In genomic region chr5:104472811-104473210, GRCh38 we compare ENCODE assay signal across 24 cellular contexts.
DNase-seq lines count a peak whose midpoint lies in the region.
"Had no signal": no experiment of that assay in that cellular context is flagged by ENCODE, and none has a peak within 500 bp of the region (broad histone marks: within the 10 kb centered on the region; RNA-seq: fewer than 3 reads in every experiment).

No MANE protein-coding gene starts in this region.

- DNase-seq in NCI-H82 (lab: John Stamatoyannopoulos, UW), result peak; percentile 65
- peak; percentile 13 for DNase-seq in NCI-H82 treated with DMSO at 0.1 percent for 48 hours (lab: John Stamatoyannopoulos, UW; ENCODE audit: unreplicated experiment)
- DNase-seq in NCI-H2227 (lab: John Stamatoyannopoulos, UW; ENCODE audit: unreplicated experiment), result no peak
- DNase-seq in SW 1271 (lab: John Stamatoyannopoulos, UW), result no peak
- DNase-seq: 8988T; ACHN; AML-193; BE2C; C1 segment of cervical spinal cord; Caco-2; Calu3; CD4-positive, alpha-beta memory T cell; CD4-positive, alpha-beta T cell; CD4-positive, CD25-positive, alpha-beta regulatory T cell; CD8-positive, alpha-beta memory T cell; CD8-positive, alpha-beta T cell; COR-L47; DMS 273 treated with DMSO at 0.1 percent for 48 hours; DMS153; DMS53; DMS79; DMS79 treated with DMSO at 0.1 percent for 48 hours; DND-41; EL had no signal

Comparison
In these comparisons a context has a peak if more than half of its experiments do, and no peak if none do; other contexts are left out.
1. DNase-seq: peak in NCI-H82 (single experiment) and NCI-H82 treated with DMSO at 0.1 percent for 48 hours (single experiment); none in NCI-H2227 (single experiment) and SW 1271 (0 of 2).